Comparison of ENCODE assay signal across 8 cellular contexts in genomic region chr7:3897430-3898385, GRCh38.
DNase-seq lines count a peak whose midpoint lies in the region; ATAC-seq and TF ChIP-seq lines count a peak whose summit lies in the region.

No MANE protein-coding gene starts in this region.

- H3K27ac ChIP-seq in HEK293 (ENCODE audit: extremely low read depth, low read depth, low read length) (no peak overlapping the region), PC-3 (ENCODE audit: low read length) (no peak overlapping the region)

- no peaks in the 10 kb centered on the region for H3F3A ChIP-seq in PC-3 (ENCODE audit: low read length, unreplicated experiment)

- ATAC-seq in PC-3 (peak; percentile 69), left ventricle myocardium superior (peak; percentile 44), GM21360 (IDR thresholded peaks at IDR 0.05; ENCODE audit: unreplicated experiment) (no peak), GM19328 (IDR thresholded peaks at IDR 0.05; ENCODE audit: unreplicated experiment) (no peak)

- no peaks in the 10 kb centered on the region for H3K79me2 ChIP-seq in PC-3 (ENCODE audit: low read length)

- no peaks in the 10 kb centered on the region for H3K36me3 Mint-ChIP-seq in activated naive CD4-positive, alpha-beta T cell treated with anti-CD3 and anti-CD28 coated beads for 36 hours (ENCODE audit: low read depth)

- no peak overlapping the region for H2AFZ ChIP-seq in PC-3 (ENCODE audit: low read length)

- POLR2A ChIA-PET in HEK293 (lab: Yijun Ruan, JAX) (no interaction called here), PC-3 (lab: Charles Lee; ENCODE audit: unreplicated experiment) (no interaction called here)

- intact Hi-C loops in PC-3 (cut with micrococcal nuclease) (loop anchor here (1.0 kb wide), 2 partner anchors 135 to 202 kb away; no protein-coding TSS in a partner anchor), left ventricle myocardium superior (cut with micrococcal nuclease) (no loop called here)
- intact Hi-C loops in activated naive CD4-positive, alpha-beta T cell treated with anti-CD3 and anti-CD28 coated beads for 36 hours (cut with micrococcal nuclease): loop anchor here (1.0 to 5.0 kb wide), 4 partner anchors 203 to 1033 kb away; no protein-coding TSS in a partner anchor

- no peaks in the 10 kb centered on the region; a peak in 1 of 3 replicates for H3K36me3 ChIP-seq in HEK293 (ENCODE audit: control insufficient read depth in 2 of 2, insufficient read depth in 1 of 2, low read length in 2 of 2)
- H3K36me3 ChIP-seq in PC-3 (ENCODE audit: low read depth, low read length): no peaks in the 10 kb centered on the region

- H3K4me1 Mint-ChIP-seq in activated naive CD4-positive, alpha-beta T cell treated with anti-CD3 and anti-CD28 coated beads for 36 hours (ENCODE audit: low read depth): no peaks in the 10 kb centered on the region

- H3K9me3 Mint-ChIP-seq in activated naive CD4-positive, alpha-beta T cell treated with anti-CD3 and anti-CD28 coated beads for 36 hours: no peaks in the 10 kb centered on the region

- H3K4me2 ChIP-seq in PC-3 (ENCODE audit: low read length): no peak overlapping the region

- no peaks in the 10 kb centered on the region for H3K9me2 ChIP-seq in PC-3 (replicated peaks; ENCODE audit: low read length)

- BruUV-seq in PC-3 (replicated peaks; lab: Mats Ljungman, UMichigan): no TSS peak

- DNase-seq in COR-L47 (lab: John Stamatoyannopoulos, UW) (peak; percentile 35), PC-3 (peak; percentile 61), left ventricle myocardium superior (no peak)
- peak; percentile 67 for DNase-seq in activated naive CD4-positive, alpha-beta T cell treated with anti-CD3 and anti-CD28 coated beads for 36 hours
- peak; percentile 59 for DNase-seq in stimulated activated CD4-positive, alpha-beta T cell treated with anti-CD3 and anti-CD28 coated beads, Interleukin-15, amount 100 ng/mL, for 24 hours

- H4K20me1 ChIP-seq in PC-3 (ENCODE audit: low read length): no peaks in the 10 kb centered on the region

- no peak overlapping the region for H3K4me3 Mint-ChIP-seq in activated naive CD4-positive, alpha-beta T cell treated with anti-CD3 and anti-CD28 coated beads for 36 hours

- TF ChIP-seq CTCF in HEK293 (tag by site-specific recombination; IDR thresholded peaks at IDR 0.05) (no peak), PC-3 (conservative IDR thresholded peaks at IDR 0.05; ENCODE audit: low read depth, low read length) (peak; percentile 89)

- H3K27ac Mint-ChIP-seq in activated naive CD4-positive, alpha-beta T cell treated with anti-CD3 and anti-CD28 coated beads for 36 hours: no peak overlapping the region

- CTCF ChIA-PET in HEK293 (lab: Yijun Ruan, JAX) (interaction anchor here (0.6 to 1.7 kb wide), 13 partner anchors 9 to 986 kb away, joined by 3 to 7 read pairs (median 3); partner anchors contain the start of gene RADIL), PC-3 (lab: Charles Lee) (no interaction called here)
- CTCF ChIA-PET in activated naive CD4-positive, alpha-beta T cell treated with anti-CD3 and anti-CD28 coated beads for 36 hours (lab: Charles Lee): interaction anchor here (0.7 to 0.8 kb wide), 5 partner anchors 9 to 557 kb away, joined by 3 to 4 read pairs (median 3); no protein-coding TSS in a partner anchor

- H3K4me1 ChIP-seq in HEK293 (ENCODE audit: control insufficient read depth, insufficient read depth, low read length): no peaks in the 10 kb centered on the region
- no peaks in the 10 kb centered on the region for H3K4me1 ChIP-seq in PC-3 (ENCODE audit: insufficient read depth, low read length)

- H3K9me3 ChIP-seq in HEK293 (ENCODE audit: control insufficient read depth, insufficient read depth, low read depth, low read length) (no peaks in the 10 kb centered on the region), PC-3 (ENCODE audit: low read length) (no peaks in the 10 kb centered on the region)

- H3K27me3 ChIP-seq in PC-3 (ENCODE audit: low read length): no peaks in the 10 kb centered on the region

- no peaks in the 10 kb centered on the region for H3K27me3 Mint-ChIP-seq in activated naive CD4-positive, alpha-beta T cell treated with anti-CD3 and anti-CD28 coated beads for 36 hours (ENCODE audit: low read depth)

- no peak overlapping the region for H3K4me3 ChIP-seq in HEK293 (ENCODE audit: low read depth, low read length)
- no peak overlapping the region for H3K4me3 ChIP-seq in PC-3 (ENCODE audit: low read length)

- no peak overlapping the region for H3K9ac ChIP-seq in PC-3 (ENCODE audit: low read length)

TF ChIP-seq in HEK293, 187 proteins besides CTCF, POLR2A, EP300 and RAD21:
- TF ChIP-seq PRDM1 (tag by site-specific recombination; IDR thresholded peaks at IDR 0.05) (peak; percentile 75), ZNF654 (tag by site-specific recombination; IDR thresholded peaks at IDR 0.05; ENCODE audit: low read depth) (peak; percentile 20; the same call in 1 of the 2 replicates), ZNF335 (tag by site-specific recombination; conservative IDR thresholded peaks at IDR 0.05) (no peak)

Comparison
In these comparisons a context has a peak if more than half of its experiments do, and no peak if none do; other contexts are left out.
1. ATAC-seq: peak in PC-3 (single experiment) and left ventricle myocardium superior (single experiment); none in GM21360 (single experiment) and GM19328 (single experiment).